24 cellular contexts compared by ENCODE assay signal in genomic region chr7:45100761-45101480, GRCh38. TPM values are rescaled to one million over a fixed set of nuclear protein-coding genes. Genes with fewer than 3 reads are reported as not detected.
DNase-seq lines count a peak whose midpoint lies in the region; ATAC-seq and TF ChIP-seq lines count a peak whose summit lies in the region.
"Had no signal": no experiment of that assay in that cellular context is flagged by ENCODE, and none has a peak within 500 bp of the region (broad histone marks: within the 10 kb centered on the region; RNA-seq: fewer than 3 reads in every experiment).

No MANE protein-coding gene starts in this region.

- H3K4me3 Mint-ChIP-seq in activated naive CD8-positive, alpha-beta T cell, result no peak overlapping the region
- no peak overlapping the region for H3K4me3 Mint-ChIP-seq in activated naive CD8-positive, alpha-beta T cell treated with anti-CD3 and anti-CD28 coated beads, Interleukin-2, amount 50 U/mL, for 24 hours
- H3K4me3 Mint-ChIP-seq in endodermal cell, result no peak overlapping the region
- H3K4me3 Mint-ChIP-seq: CD4-positive, alpha-beta memory T cell; IgD-negative memory B cell had no signal

- no peak for ATAC-seq in activated naive CD8-positive, alpha-beta T cell treated with anti-CD3 and anti-CD28 coated beads, Interleukin-2, amount 50 U/mL, for 24 hours

- intact Hi-C loops in posterior vena cava (cut with DNase I), result loop anchor here in 1 of 2 donors (10.0 kb wide), 1 partner anchor 126 kb away; the partner anchor contains the start of gene MYO1G

- H3K4me1 ChIP-seq in endodermal cell (ENCODE audit: control insufficient read depth, insufficient read depth, low read length), result no peaks in the 10 kb centered on the region
- no peaks in the 10 kb centered on the region for H3K4me1 ChIP-seq in HAP-1
- H3K4me1 ChIP-seq: A549 had no signal

- no peak for TF ChIP-seq CTCF in endodermal cell (conservative IDR thresholded peaks at IDR 0.05)

- H3K27ac ChIP-seq in endodermal cell (ENCODE audit: low read depth, low read length), result no peak overlapping the region
- H3K27ac ChIP-seq: A549; BLaER1 treated with 17β-estradiol and CSF1 and Interleukin-3, amounts not matched to agents 10 nM and 100 nM had no signal

- H3K9me3 Mint-ChIP-seq in activated naive CD8-positive, alpha-beta T cell (ENCODE audit: low read depth), result no peaks in the 10 kb centered on the region
- no peaks in the 10 kb centered on the region for H3K9me3 Mint-ChIP-seq in activated naive CD8-positive, alpha-beta T cell treated with anti-CD3 and anti-CD28 coated beads, Interleukin-2, amount 50 U/mL, for 24 hours
- H3K9me3 Mint-ChIP-seq in endodermal cell, result no peaks in the 10 kb centered on the region
- H3K9me3 Mint-ChIP-seq: CD4-positive, alpha-beta memory T cell; IgD-negative memory B cell had no signal

- H3K27me3 ChIP-seq in endodermal cell (ENCODE audit: control insufficient read depth, insufficient read depth, low read length, poor library complexity, severe bottlenecking) (no peaks in the 10 kb centered on the region), HAP-1 (ENCODE audit: low read depth) (no peaks in the 10 kb centered on the region)
- H3K27me3 ChIP-seq: BLaER1 treated with 17β-estradiol and CSF1 and Interleukin-3, amounts not matched to agents 10 nM and 100 nM had no signal

- WGBS in endodermal cell (ENCODE audit: insufficient coverage in 1 of 2, insufficient read length in 1 of 2), 2 experiments, result 92 to 95% methylated on average over 5 to 13 of the region's 13 CpGs

- H3K9me3 ChIP-seq in endodermal cell (ENCODE audit: control insufficient read depth, low read length) (no peaks in the 10 kb centered on the region), HAP-1 (no peaks in the 10 kb centered on the region)
- H3K9me3 ChIP-seq: A549; BLaER1 treated with 17β-estradiol and CSF1 and Interleukin-3, amounts not matched to agents 10 nM and 100 nM; SK-N-SH had no signal

- peaks cover 2% of the 10 kb centered on the region for H3K36me3 Mint-ChIP-seq in activated naive CD8-positive, alpha-beta T cell
- H3K36me3 Mint-ChIP-seq in activated naive CD8-positive, alpha-beta T cell treated with anti-CD3 and anti-CD28 coated beads, Interleukin-2, amount 50 U/mL, for 24 hours (ENCODE audit: low read depth), result peaks cover 32% of the 10 kb centered on the region
- H3K36me3 Mint-ChIP-seq in endodermal cell (ENCODE audit: low read depth), result peaks cover 49% of the 10 kb centered on the region
- H3K36me3 Mint-ChIP-seq: IgD-negative memory B cell had no signal

- H3K36me3 ChIP-seq in endodermal cell (ENCODE audit: control insufficient read depth, insufficient read depth, low read length) (peaks cover 80% of the 10 kb centered on the region), HAP-1 (replicated peaks) (peaks cover 70% of the 10 kb centered on the region)

- no peaks in the 10 kb centered on the region for H3K27me3 Mint-ChIP-seq in activated naive CD8-positive, alpha-beta T cell
- no peaks in the 10 kb centered on the region for H3K27me3 Mint-ChIP-seq in activated naive CD8-positive, alpha-beta T cell treated with anti-CD3 and anti-CD28 coated beads, Interleukin-2, amount 50 U/mL, for 24 hours
- H3K27me3 Mint-ChIP-seq in endodermal cell (ENCODE audit: insufficient read depth), result no peaks in the 10 kb centered on the region
- H3K27me3 Mint-ChIP-seq: CD4-positive, alpha-beta memory T cell; IgD-negative memory B cell had no signal

- H3K4me3 ChIP-seq in endodermal cell (ENCODE audit: low read length) (no peak overlapping the region), HAP-1 (no peak overlapping the region)
- H3K4me3 ChIP-seq: A549; BLaER1 treated with 17β-estradiol and CSF1 and Interleukin-3, amounts not matched to agents 10 nM and 100 nM had no signal

- H3K9ac ChIP-seq in endodermal cell (ENCODE audit: extremely low read depth, low read length, poor library complexity, severe bottlenecking), result no peak overlapping the region
- H3K9ac ChIP-seq: BLaER1 treated with 17β-estradiol and CSF1 and Interleukin-3, amounts not matched to agents 10 nM and 100 nM; SK-N-SH had no signal

- DNase-seq in activated naive CD8-positive, alpha-beta T cell treated with anti-CD3 and anti-CD28 coated beads, Interleukin-2, amount 50 U/mL, for 24 hours, result no peak
- DNase-seq in endodermal cell, result peak; percentile 26
- peak; percentile 30 for DNase-seq in posterior vena cava (ENCODE audit: low spot score)
- no peak for DNase-seq in KBM-7
- DNase-seq in HAP-1 (ENCODE audit: low spot score in 2 of 2), result no peak
- no peak for DNase-seq in NCI-H1694 treated with DMSO at 0.1 percent for 48 hours (lab: John Stamatoyannopoulos, UW)
- DNase-seq: AML-193; CD4-positive, alpha-beta memory T cell; COR-L47; DMS153; NCI-H1092; NCI-H1417 treated with DMSO at 0.1 percent for 48 hours; NCI-H187; NCI-H2081 treated with DMSO at 0.1 percent for 48 hours; NCI-H2171 treated with DMSO at 0.1 percent for 48 hours; NCI-H345; NCI-H524; NCI-H748 treated with DMSO at 0.1 percent for 48 hours; SK-N-SH had no signal

- H3K4me1 Mint-ChIP-seq in activated naive CD8-positive, alpha-beta T cell (ENCODE audit: low read depth), result peaks cover 14% of the 10 kb centered on the region
- H3K4me1 Mint-ChIP-seq in activated naive CD8-positive, alpha-beta T cell treated with anti-CD3 and anti-CD28 coated beads, Interleukin-2, amount 50 U/mL, for 24 hours, result peaks cover 5% of the 10 kb centered on the region
- H3K4me1 Mint-ChIP-seq in endodermal cell, result no peaks in the 10 kb centered on the region
- H3K4me1 Mint-ChIP-seq: IgD-negative memory B cell had no signal

- peak overlapping the region; percentile 50 for H3K27ac Mint-ChIP-seq in activated naive CD8-positive, alpha-beta T cell
- H3K27ac Mint-ChIP-seq in activated naive CD8-positive, alpha-beta T cell treated with anti-CD3 and anti-CD28 coated beads, Interleukin-2, amount 50 U/mL, for 24 hours, result no peak overlapping the region
- no peak overlapping the region for H3K27ac Mint-ChIP-seq in endodermal cell
- H3K27ac Mint-ChIP-seq: CD4-positive, alpha-beta memory T cell had no signal

- in situ Hi-C loops in KBM-7 (cut with MboI; ENCODE audit: low pct_unique_long_range_greater_than_20kb, low sequenced_read_pairs), result no loop called here
- in situ Hi-C loops in HAP-1 (cut with MboI; ENCODE audit: low sequenced_read_pairs), result loop anchor here (25.0 kb wide), 2 partner anchors 264 to 514 kb away; partner anchors contain the start of genes H2AZ2 and TMED4

RNA-seq across cellular contexts. Expression of gene TBRG4, which starts 10.6 kb away (rescaled TPM):
- total RNA-seq in endodermal cell (10 to 100 TPM; 66.7 to 95.9 TPM), posterior vena cava (10 to 100 TPM; 32.5 to 35.1 TPM)
- 52.1 TPM for polyA plus RNA-seq in endodermal cell (2013, experiment 1 of 2)
- polyA plus RNA-seq in endodermal cell (2013, experiment 2 of 2), result 54.2 TPM

RNA-seq across cellular contexts. Expression of gene NACAD, which starts 12.2 kb away (rescaled TPM):
- total RNA-seq in endodermal cell (1 to 10 TPM; 5.8 to 6.7 TPM), posterior vena cava (10 to 100 TPM in 1 of 2 donors, 1 to 10 TPM in 1; 8.5 to 10.4 TPM)
- polyA plus RNA-seq in endodermal cell (2013, experiment 1 of 2), result 25.0 TPM
- 21.5 TPM for polyA plus RNA-seq in endodermal cell (2013, experiment 2 of 2)
- total RNA-seq: CD4-positive, alpha-beta memory T cell had no signal
- polyA plus RNA-seq: CD4-positive, alpha-beta memory T cell; IgD-negative memory B cell had no signal

RNA-seq across cellular contexts. Expression of gene RAMP3, which starts 56.7 kb away (rescaled TPM):
- not detected for total RNA-seq in endodermal cell
- not detected for polyA plus RNA-seq in endodermal cell (2013, experiment 1 of 2)
- not detected for polyA plus RNA-seq in endodermal cell (2013, experiment 2 of 2)
- 10 to 100 TPM; 45.5 to 54.1 TPM for total RNA-seq in posterior vena cava
- total RNA-seq: CD4-positive, alpha-beta memory T cell; H4 had no signal
- polyA plus RNA-seq: A549, IgD-negative memory B cell, SK-N-SH had no signal

Comparison
In these comparisons a context has a peak if more than half of its experiments do, and no peak if none do; other contexts are left out.
1. DNase-seq: peak in endodermal cell (single experiment) and posterior vena cava (single experiment); none in activated naive CD8-positive, alpha-beta T cell treated with anti-CD3 and anti-CD28 coated beads, Interleukin-2, amount 50 U/mL, for 24 hours (single experiment), KBM-7 (single experiment), HAP-1 (0 of 2) and NCI-H1694 treated with DMSO at 0.1 percent for 48 hours (single experiment).
2. RNA of gene RAMP3, which starts 56.7 kb away (total RNA-seq): 45.5 to 54.1 TPM in posterior vena cava; not detected in endodermal cell; every median in the first group is over 10 times any median in the second.